Comparison of ENCODE assay signal across 10 cellular contexts in the genomic region with DNA sequence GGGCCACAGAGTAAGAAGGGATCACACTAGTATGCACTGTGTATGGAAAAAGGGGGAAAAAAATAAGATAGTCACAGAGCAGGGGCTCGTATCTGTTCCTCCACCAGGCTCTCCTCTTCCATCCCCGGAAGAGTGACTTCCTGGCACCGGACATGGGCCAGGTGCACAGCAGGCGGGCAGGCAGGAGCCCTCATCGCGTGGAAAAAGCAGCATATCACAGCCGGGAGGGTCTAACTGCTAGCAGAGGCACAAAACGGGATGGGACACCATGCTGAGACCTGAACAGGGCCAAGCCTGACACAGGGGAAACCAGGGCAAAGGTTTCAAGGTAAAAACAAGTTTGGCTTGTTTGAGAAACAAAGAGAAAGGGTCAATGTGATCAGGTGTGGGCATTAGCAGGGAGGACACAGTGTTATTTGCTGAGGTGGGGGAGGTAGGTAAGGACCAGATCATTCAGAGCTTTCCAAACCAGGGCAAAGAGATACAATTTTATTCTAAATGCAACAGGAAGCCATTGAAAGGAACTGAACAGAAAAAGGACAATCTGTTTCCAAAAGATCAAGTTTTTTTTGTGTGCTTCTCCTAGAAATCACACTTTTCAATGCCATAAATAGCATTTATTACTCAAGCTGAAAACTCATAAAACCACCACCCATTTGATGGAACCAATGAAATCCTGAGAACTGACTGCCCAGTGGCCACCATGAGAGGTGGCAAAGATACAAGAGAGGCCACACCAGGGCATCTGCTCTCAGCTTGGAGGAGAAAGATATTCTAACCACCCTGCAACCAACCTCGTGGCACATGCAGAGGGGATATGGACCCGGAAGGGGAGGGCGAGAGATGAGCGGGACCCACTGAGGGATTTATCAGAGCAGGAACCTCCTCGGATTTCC. TPM values are rescaled to one million over a fixed set of nuclear protein-coding genes. Genes with fewer than 3 reads are reported as not detected.
A peak's percentile ranks its signal among the peaks of the same experiment; 100 is the strongest.
DNase-seq lines count a peak whose midpoint lies in the region; ATAC-seq and TF ChIP-seq lines count a peak whose summit lies in the region.
"Had no signal": no experiment of that assay in that cellular context is flagged by ENCODE, and none has a peak within 500 bp of the region (broad histone marks: within the 10 kb centered on the region; RNA-seq: fewer than 3 reads in every experiment).

No MANE protein-coding gene starts in this region.

- H3K9ac ChIP-seq in neural progenitor cell, result no peak overlapping the region

- H4K20me1 ChIP-seq in neural progenitor cell (ENCODE audit: low read depth), result peaks cover 3% of the 10 kb centered on the region

- H3F3A ChIP-seq in neural progenitor cell (ENCODE audit: low read depth), result peaks cover 32% of the 10 kb centered on the region

- no peak overlapping the region for H3K27ac ChIP-seq in neural progenitor cell

- H3K27me3 Mint-ChIP-seq in neural progenitor cell (ENCODE audit: insufficient read depth, low read depth), result peaks cover 7% of the 10 kb centered on the region
- no peaks in the 10 kb centered on the region for H3K27me3 Mint-ChIP-seq in natural killer cell (ENCODE audit: low read depth in 2 of 2)

- H3K79me2 ChIP-seq in neural progenitor cell (ENCODE audit: low read depth), result no peaks in the 10 kb centered on the region

- no peak overlapping the region for H3K4me3 Mint-ChIP-seq in neural progenitor cell
- no peak overlapping the region for H3K4me3 Mint-ChIP-seq in natural killer cell

- H3K27ac Mint-ChIP-seq in neural progenitor cell (peak overlapping the region; percentile 13), natural killer cell (peak overlapping the region in 1 of 2 donors; percentile 48)

- ATAC-seq in GM21423 (IDR thresholded peaks at IDR 0.05; ENCODE audit: unreplicated experiment) (no peak), natural killer cell (no peak)

- H3K9me3 ChIP-seq in neural progenitor cell (ENCODE audit: low read depth), result no peaks in the 10 kb centered on the region

- no peak for TF ChIP-seq CTCF in neural progenitor cell (IDR thresholded peaks at IDR 0.05)
- no peak for TF ChIP-seq CTCF in natural killer cell (IDR thresholded peaks at IDR 0.05)

- H3K4me3 ChIP-seq in neural progenitor cell, result no peak overlapping the region

- peaks cover 47% of the 10 kb centered on the region for H3K4me1 ChIP-seq in neural progenitor cell

- intact Hi-C loops in natural killer cell (cut with micrococcal nuclease), result no loop called here

- peak overlapping the region; percentile 54 for H3K4me2 ChIP-seq in neural progenitor cell

- H3K27me3 ChIP-seq in neural progenitor cell, result no peaks in the 10 kb centered on the region

- H3K4me1 Mint-ChIP-seq in neural progenitor cell, result peaks cover 46% of the 10 kb centered on the region
- H3K4me1 Mint-ChIP-seq in natural killer cell, result peaks cover 20 to 27% of the 10 kb centered on the region in 2 donors

- peaks cover 2% of the 10 kb centered on the region for H3K9me3 Mint-ChIP-seq in neural progenitor cell
- no peaks in the 10 kb centered on the region for H3K9me3 Mint-ChIP-seq in natural killer cell

- H3K36me3 Mint-ChIP-seq in neural progenitor cell (no peaks in the 10 kb centered on the region), natural killer cell (no peaks in the 10 kb centered on the region)

- no peak overlapping the region for H2AFZ ChIP-seq in neural progenitor cell (replicated peaks)

- H3K36me3 ChIP-seq in neural progenitor cell, result no peaks in the 10 kb centered on the region

- peak; percentile 70 for DNase-seq in COLO668 (lab: John Stamatoyannopoulos, UW; ENCODE audit: unreplicated experiment)
- DNase-seq in HT-29 (ENCODE audit: low spot score), result peak; percentile 48
- peak; percentile 25 for DNase-seq in dermis blood vessel endothelial cell
- DNase-seq in neural progenitor cell (ENCODE audit: low spot score), result no peak
- DNase-seq in stimulated activated CD4-positive, alpha-beta T cell treated with anti-CD3 and anti-CD28 coated beads, Interleukin-12 subunit alpha, Interleukin-12 subunit beta, amount 100 ng/mL, for 4 hours, result no peak
- no peak for DNase-seq in hippocampal formation (lab: John Stamatoyannopoulos, UW)
- DNase-seq in natural killer cell, result no peak

RNA-seq across cellular contexts. Expression of a gene that starts 9.2 kb away (rescaled TPM):
- 130 and 133 TPM in 2 replicates for total RNA-seq in HT-29 (2014; rRNA removed; shearing (Covaris generic))
- 58.3 and 86.8 TPM in 2 replicates for total RNA-seq in dermis blood vessel endothelial cell
- 28.2 and 33.7 TPM in 2 replicates for total RNA-seq in neural progenitor cell (ENCODE audit: low replicate concordance)
- total RNA-seq in natural killer cell, result 10 to 100 TPM; 10.4 to 14.6 (median 13.0) TPM
- total RNA-seq: G401 had no signal

RNA-seq across cellular contexts. Expression of a gene that starts 33.0 kb away (rescaled TPM):
- total RNA-seq in HT-29 (2014; rRNA removed; shearing (Covaris generic)), result not detected in 2 replicates
- total RNA-seq in dermis blood vessel endothelial cell, result not detected in 2 replicates
- not detected in 2 replicates for total RNA-seq in neural progenitor cell (ENCODE audit: low replicate concordance)
- total RNA-seq in natural killer cell, result not detected
- total RNA-seq: G401, RPMI7951 had no signal

Comparison
In these comparisons a context has a peak if more than half of its experiments do, and no peak if none do; other contexts are left out.
1. DNase-seq: peak in COLO668 (single experiment), HT-29 (single experiment) and dermis blood vessel endothelial cell (single experiment); none in neural progenitor cell (single experiment), stimulated activated CD4-positive, alpha-beta T cell treated with anti-CD3 and anti-CD28 coated beads, Interleukin-12 subunit alpha, Interleukin-12 subunit beta, amount 100 ng/mL, for 4 hours (single experiment), hippocampal formation (0 of 2) and natural killer cell (single experiment).